In genomic region chr1:14826731-14827326, GRCh38 we compare ENCODE assay signal across 20 cellular contexts.
"Had no signal": no experiment of that assay in that cellular context is flagged by ENCODE, and none has a peak within 500 bp of the region (broad histone marks: within the 10 kb centered on the region; RNA-seq: fewer than 3 reads in every experiment).

No MANE protein-coding gene starts in this region.

- DNase-seq: cortex of kidney; effector memory CD8-positive, alpha-beta T cell; foreskin keratinocyte; immature natural killer cell; left cardiac atrium; left ventricle myocardium inferior; naive thymus-derived CD4-positive, alpha-beta T cell; nephron progenitor cell; psoas muscle; spleen; stimulated activated CD4-positive, alpha-beta T cell treated with anti-CD3 and anti-CD28 coated beads, Interleukin-15, amount 100 ng/mL, for 24 hours; stimulated activated CD4-positive, alpha-beta T cell treated with anti-CD3 and anti-CD28 coated beads, Interleukin-1b, Interleukin-23, amount 100 ng/mL, for 48 hours; stimulated activated CD4-positive, alpha-beta T cell treated with anti-CD3 and anti-CD28 coated beads, Interleukin-4, amount 100 ng/mL, for 24 hours had no signal

- H3K27ac Mint-ChIP-seq: effector memory CD8-positive, alpha-beta T cell; immature natural killer cell; naive thymus-derived CD4-positive, alpha-beta T cell; stimulated activated memory B cell treated with anti-CD40 and anti-IgM and Interleukin-4, amounts not matched to agents 10 μg/mL and 1 μg/mL and 100 μg/mL, for 72 hours; stimulated activated naive CD8-positive, alpha-beta T cell treated with anti-CD3 and anti-CD28 coated beads, Interleukin-15, Interleukin-2, amounts not matched to agents 100 ng/mL and 50 ng/mL, for 24 hours had no signal

- H3K36me3 ChIP-seq: esophagus muscularis mucosa, left ventricle myocardium inferior, neutrophil, spleen, thoracic aorta, transverse colon had no signal

- H3K4me3 Mint-ChIP-seq: effector memory CD8-positive, alpha-beta T cell; immature natural killer cell; naive thymus-derived CD4-positive, alpha-beta T cell; nephron progenitor cell; stimulated activated memory B cell treated with anti-CD40 and anti-IgM and Interleukin-4, amounts not matched to agents 10 μg/mL and 1 μg/mL and 100 μg/mL, for 72 hours; stimulated activated naive CD8-positive, alpha-beta T cell treated with anti-CD3 and anti-CD28 coated beads, Interleukin-15, Interleukin-2, amounts not matched to agents 100 ng/mL and 50 ng/mL, for 24 hours had no signal

- H3K9me3 Mint-ChIP-seq: effector memory CD8-positive, alpha-beta T cell; nephron progenitor cell; stimulated activated memory B cell treated with anti-CD40 and anti-IgM and Interleukin-4, amounts not matched to agents 10 μg/mL and 1 μg/mL and 100 μg/mL, for 72 hours; stimulated activated naive CD8-positive, alpha-beta T cell treated with anti-CD3 and anti-CD28 coated beads, Interleukin-15, Interleukin-2, amounts not matched to agents 100 ng/mL and 50 ng/mL, for 24 hours had no signal

- H3K4me1 ChIP-seq: foreskin keratinocyte, left ventricle myocardium inferior, psoas muscle, spleen, transverse colon had no signal

- H3K9me3 ChIP-seq: esophagus muscularis mucosa, left ventricle myocardium inferior, neutrophil, psoas muscle, thoracic aorta, transverse colon had no signal

- ATAC-seq: effector memory CD8-positive, alpha-beta T cell; foreskin keratinocyte; naive thymus-derived CD4-positive, alpha-beta T cell; psoas muscle; stimulated activated memory B cell treated with anti-CD40 and anti-IgM and Interleukin-4, amounts not matched to agents 10 μg/mL and 1 μg/mL and 100 μg/mL, for 72 hours had no signal

- H3K36me3 Mint-ChIP-seq: immature natural killer cell; naive thymus-derived CD4-positive, alpha-beta T cell; stimulated activated memory B cell treated with anti-CD40 and anti-IgM and Interleukin-4, amounts not matched to agents 10 μg/mL and 1 μg/mL and 100 μg/mL, for 72 hours had no signal

- H3K27ac ChIP-seq: epithelial cell of prostate, esophagus muscularis mucosa, foreskin keratinocyte, left ventricle myocardium inferior, neutrophil, psoas muscle, spleen, thoracic aorta had no signal

- H3K27me3 ChIP-seq: esophagus muscularis mucosa, foreskin keratinocyte, neutrophil, spleen, transverse colon had no signal

- H3K27me3 Mint-ChIP-seq: stimulated activated memory B cell treated with anti-CD40 and anti-IgM and Interleukin-4, amounts not matched to agents 10 μg/mL and 1 μg/mL and 100 μg/mL, for 72 hours had no signal

- H3K4me1 Mint-ChIP-seq: immature natural killer cell; stimulated activated memory B cell treated with anti-CD40 and anti-IgM and Interleukin-4, amounts not matched to agents 10 μg/mL and 1 μg/mL and 100 μg/mL, for 72 hours had no signal

- H3K4me3 ChIP-seq: esophagus muscularis mucosa, left ventricle myocardium inferior, psoas muscle, spleen, thoracic aorta, transverse colon had no signal
